Comparison of ENCODE assay signal across 18 cellular contexts in genomic region chr11:10664005-10664404, GRCh38. TPM values are rescaled to one million over a fixed set of nuclear protein-coding genes. Genes with fewer than 3 reads are reported as not detected.
A peak's percentile ranks its signal among the peaks of the same experiment; 100 is the strongest.
DNase-seq lines count a peak whose midpoint lies in the region; FAIRE-seq and TF ChIP-seq lines count a peak whose summit lies in the region.
"Had no signal": no experiment of that assay in that cellular context is flagged by ENCODE, and none has a peak within 500 bp of the region (broad histone marks: within the 10 kb centered on the region; RNA-seq: fewer than 3 reads in every experiment).

No MANE protein-coding gene starts in this region.

- no peaks in the 10 kb centered on the region for H3K27me3 ChIP-seq in astrocyte (ENCODE audit: insufficient read depth, low read length)
- H3K27me3 ChIP-seq in tibial artery = no peaks in the 10 kb centered on the region
- H3K27me3 ChIP-seq: SJCRH30 had no signal

- H3K27ac Mint-ChIP-seq in HFFc6 (peak overlapping the region; percentile 38; the same call in 1 of the 2 replicates), astrocyte (ENCODE audit: unreplicated experiment) (no peak overlapping the region), MCF 10A (ENCODE audit: low read depth, unreplicated experiment) (no peak overlapping the region)
- H3K27ac Mint-ChIP-seq: mesothelial cell of epicardium, T-helper 17 cell had no signal

- H3K4me2 ChIP-seq in astrocyte (ENCODE audit: low read length) = no peak overlapping the region
- H3K4me2 ChIP-seq: smooth muscle cell had no signal

- H3K4me3 ChIP-seq in astrocyte (ENCODE audit: insufficient read depth, low read depth, low read length) = no peak overlapping the region
- no peak overlapping the region for H3K4me3 ChIP-seq in tibial artery
- H3K4me3 ChIP-seq: SJCRH30, smooth muscle cell had no signal

- H3K9ac ChIP-seq in astrocyte (ENCODE audit: low read length) = no peak overlapping the region

- intact Hi-C loops in tibial artery (cut with DNase I; ENCODE audit: low total_unique reads) (no loop called here), MCF 10A (cut with micrococcal nuclease) (no loop called here)

- H3K4me1 ChIP-seq in astrocyte (ENCODE audit: insufficient read depth, low read length) (peaks cover 31% of the 10 kb centered on the region), tibial artery (peaks cover 0 to 100% (median 93%) of the 10 kb centered on the region in 4 donors)
- H3K4me1 ChIP-seq: SJCRH30 had no signal

- H3K9me3 Mint-ChIP-seq in HFFc6 (no peaks in the 10 kb centered on the region), astrocyte (ENCODE audit: unreplicated experiment) (no peaks in the 10 kb centered on the region), MCF 10A (ENCODE audit: unreplicated experiment) (no peaks in the 10 kb centered on the region)
- H3K9me3 Mint-ChIP-seq: mesothelial cell of epicardium, nephron had no signal

- H3K79me2 ChIP-seq in astrocyte (ENCODE audit: insufficient read depth, low read length) = no peaks in the 10 kb centered on the region

- H3K4me1 Mint-ChIP-seq in HFFc6 (ENCODE audit: low read depth) = peaks cover 82% of the 10 kb centered on the region
- peaks cover 46% of the 10 kb centered on the region for H3K4me1 Mint-ChIP-seq in astrocyte (ENCODE audit: low read depth, unreplicated experiment)
- peaks cover 10% of the 10 kb centered on the region for H3K4me1 Mint-ChIP-seq in MCF 10A (ENCODE audit: insufficient read depth, unreplicated experiment)

- no peaks in the 10 kb centered on the region for H3K36me3 ChIP-seq in astrocyte (ENCODE audit: insufficient read depth, low read length)
- no peaks in the 10 kb centered on the region for H3K36me3 ChIP-seq in tibial artery
- H3K36me3 ChIP-seq: SJCRH30 had no signal

- CTCF ChIA-PET in MCF 10A (lab: Yijun Ruan, JAX) = interaction anchor here (0.9 to 2.4 kb wide), 5 partner anchors 9 to 258 kb away, joined by 3 to 9 read pairs (median 5); no protein-coding TSS in a partner anchor

- H3K27ac ChIP-seq in astrocyte (ENCODE audit: low read depth, low read length) (peak overlapping the region; percentile 47), tibial artery (peak overlapping the region; percentile 86 to 89)
- H3K27ac ChIP-seq: SJCRH30 had no signal

- no peak overlapping the region for H3K4me3 Mint-ChIP-seq in HFFc6
- H3K4me3 Mint-ChIP-seq in astrocyte (ENCODE audit: unreplicated experiment) = no peak overlapping the region
- H3K4me3 Mint-ChIP-seq in MCF 10A (ENCODE audit: unreplicated experiment) = no peak overlapping the region
- H3K4me3 Mint-ChIP-seq: mesothelial cell of epicardium, nephron, T-helper 17 cell had no signal

- no TSS peak for BruUV-seq in MCF 10A (replicated peaks; lab: Mats Ljungman, UMichigan)

- POLR2A ChIA-PET in MCF 10A (lab: Yijun Ruan, JAX) = no interaction called here

- H4K20me1 ChIP-seq in astrocyte (ENCODE audit: insufficient read depth, low read length) = no peaks in the 10 kb centered on the region

- TF ChIP-seq CTCF in HFFc6 (IDR thresholded peaks at IDR 0.05) = no peak
- TF ChIP-seq CTCF in astrocyte (IDR thresholded peaks at IDR 0.05; ENCODE audit: insufficient read depth, low read depth, low read length) = no peak
- no peak for TF ChIP-seq CTCF in tibial artery (IDR thresholded peaks at IDR 0.05)
- no peak for TF ChIP-seq CTCF in MCF 10A (IDR thresholded peaks at IDR 0.05; ENCODE audit: unreplicated experiment)

- H3K9me3 ChIP-seq in astrocyte (ENCODE audit: insufficient read depth, low read depth, low read length) (no peaks in the 10 kb centered on the region), tibial artery (no peaks in the 10 kb centered on the region)

- no peak for FAIRE-seq in astrocyte (lab: Jason Lieb, UNC)

- H2AFZ ChIP-seq in astrocyte (ENCODE audit: low read depth, low read length) = no peak overlapping the region

- H3K27me3 Mint-ChIP-seq in HFFc6 (ENCODE audit: insufficient read depth) (peaks cover 7% of the 10 kb centered on the region), astrocyte (ENCODE audit: low read depth, unreplicated experiment) (peaks cover 3% of the 10 kb centered on the region), MCF 10A (ENCODE audit: insufficient read depth, unreplicated experiment) (no peaks in the 10 kb centered on the region)

- DNase-seq in HFFc6 (no peak), astrocyte (ENCODE audit: low read depth) (no peak), hepatic stellate cell (ENCODE audit: low spot score) (peak; percentile 44), tibial artery (no peak), NCI-H187 treated with DMSO at 0.1 percent for 48 hours (lab: John Stamatoyannopoulos, UW) (no peak), MCF 10A (ENCODE audit: unreplicated experiment) (no peak), HUDEP-2 (lab: John Stamatoyannopoulos, UW; ENCODE audit: unreplicated experiment in 76 of 76) (no peak)
- DNase-seq: activated CD4-positive, alpha-beta T cell treated with anti-CD3 and anti-CD28 coated beads, Interleukin-2, amount 50 U/mL, for 1 hour; Calu3; kidney glomerular epithelial cell; NCI-H1092 treated with DMSO at 0.1 percent for 48 hours; NCI-H526 treated with DMSO at 0.1 percent for 48 hours; SJCRH30; stimulated activated CD4-positive, alpha-beta T cell treated with anti-CD3 and anti-CD28 coated beads, Interleukin-4, amount 100 ng/mL, for 1 hour; T-helper 17 cell had no signal

- H3K36me3 Mint-ChIP-seq in HFFc6 (ENCODE audit: low read depth) = peaks cover 21% of the 10 kb centered on the region
- H3K36me3 Mint-ChIP-seq in astrocyte (ENCODE audit: low read depth, unreplicated experiment) = peaks cover 4% of the 10 kb centered on the region
- H3K36me3 Mint-ChIP-seq in MCF 10A (ENCODE audit: insufficient read depth, unreplicated experiment) = no peaks in the 10 kb centered on the region
- H3K36me3 Mint-ChIP-seq: mesothelial cell of epicardium had no signal

RNA-seq across cellular contexts. Expression of gene IRAG1, which starts 29.6 kb away (rescaled TPM):
- total RNA-seq in HFFc6 (2021; fragmentation: NEBNext Ultra II Directional; extraction: Animal tissue kit (Norgen Biotek cat#: 25700)) = 10 to 100 TPM; 35.5 to 73.3 (median 38.2) TPM
- total RNA-seq in astrocyte = 3.7 and 5.4 TPM in 2 replicates
- total RNA-seq in MCF 10A (2022) = 0.07 TPM in 1 of 2 replicates, not detected in the other
- total RNA-seq: Calu3, SJCRH30 had no signal
